Comparison of ENCODE assay signal across 8 cellular contexts in genomic region chr1:175188936-175189335, GRCh38. TPM values are rescaled to one million over a fixed set of nuclear protein-coding genes. Genes with fewer than 3 reads are reported as not detected.
DNase-seq lines count a peak whose midpoint lies in the region; ATAC-seq lines count a peak whose summit lies in the region.

No MANE protein-coding gene starts in this region.

- CTCF ChIA-PET in T-cell (lab: Charles Lee) = interaction anchor here (1.0 to 4.3 kb wide), 8 partner anchors 14 to 131 kb away, joined by 3 to 23 read pairs (median 5); no protein-coding TSS in a partner anchor

- peak overlapping the region; percentile 86 to 98 (median 96) for H3K4me3 Mint-ChIP-seq in T-cell
- H3K4me3 Mint-ChIP-seq in dendritic cell treated with granulocyte-macrophage colony-stimulating factor and Interleukin-4, amounts not matched to agents 40 ng/mL and 50 ng/mL, for 4 days = peak overlapping the region; percentile 59
- peak overlapping the region; percentile 91 for H3K4me3 Mint-ChIP-seq in stimulated activated naive CD8-positive, alpha-beta T cell treated with anti-CD3 and anti-CD28 coated beads, Interleukin-15, Interleukin-2, amounts not matched to agents 100 ng/mL and 50 ng/mL, for 24 hours

- H3K9me3 Mint-ChIP-seq in T-cell = no peaks in the 10 kb centered on the region
- H3K9me3 Mint-ChIP-seq in dendritic cell treated with granulocyte-macrophage colony-stimulating factor and Interleukin-4, amounts not matched to agents 40 ng/mL and 50 ng/mL, for 4 days = no peaks in the 10 kb centered on the region
- H3K9me3 Mint-ChIP-seq in stimulated activated naive CD8-positive, alpha-beta T cell treated with anti-CD3 and anti-CD28 coated beads, Interleukin-15, Interleukin-2, amounts not matched to agents 100 ng/mL and 50 ng/mL, for 24 hours = no peaks in the 10 kb centered on the region

- no peaks in the 10 kb centered on the region for H3K27me3 Mint-ChIP-seq in T-cell
- H3K27me3 Mint-ChIP-seq in dendritic cell treated with granulocyte-macrophage colony-stimulating factor and Interleukin-4, amounts not matched to agents 40 ng/mL and 50 ng/mL, for 4 days = no peaks in the 10 kb centered on the region
- H3K27me3 Mint-ChIP-seq in stimulated activated naive CD8-positive, alpha-beta T cell treated with anti-CD3 and anti-CD28 coated beads, Interleukin-15, Interleukin-2, amounts not matched to agents 100 ng/mL and 50 ng/mL, for 24 hours = no peaks in the 10 kb centered on the region

- peak in 33 of 34 experiments; percentile 23 to 71 (median 49) for DNase-seq in T-cell
- no peak for DNase-seq in RKO (ENCODE audit: low spot score)
- DNase-seq in mucosa of gallbladder (ENCODE audit: low spot score) = no peak
- no peak for DNase-seq in C1 segment of cervical spinal cord (lab: John Stamatoyannopoulos, UW)

- peaks cover 48% of the 10 kb centered on the region for H3K36me3 Mint-ChIP-seq in T-cell
- peaks cover 63% of the 10 kb centered on the region for H3K36me3 Mint-ChIP-seq in dendritic cell treated with granulocyte-macrophage colony-stimulating factor and Interleukin-4, amounts not matched to agents 40 ng/mL and 50 ng/mL, for 4 days (ENCODE audit: low read depth)
- H3K36me3 Mint-ChIP-seq in stimulated activated naive CD8-positive, alpha-beta T cell treated with anti-CD3 and anti-CD28 coated beads, Interleukin-15, Interleukin-2, amounts not matched to agents 100 ng/mL and 50 ng/mL, for 24 hours (ENCODE audit: low read depth) = peaks cover 36% of the 10 kb centered on the region

- peak overlapping the region; percentile 88 to 95 for H3K27ac Mint-ChIP-seq in T-cell
- peak overlapping the region; percentile 83 for H3K27ac Mint-ChIP-seq in dendritic cell treated with granulocyte-macrophage colony-stimulating factor and Interleukin-4, amounts not matched to agents 40 ng/mL and 50 ng/mL, for 4 days
- peak overlapping the region; percentile 89 for H3K27ac Mint-ChIP-seq in stimulated activated naive CD8-positive, alpha-beta T cell treated with anti-CD3 and anti-CD28 coated beads, Interleukin-15, Interleukin-2, amounts not matched to agents 100 ng/mL and 50 ng/mL, for 24 hours

- intact Hi-C loops in dendritic cell treated with granulocyte-macrophage colony-stimulating factor and Interleukin-4, amounts not matched to agents 40 ng/mL and 50 ng/mL, for 4 days (cut with micrococcal nuclease) = no loop called here

- peaks cover 76 to 85% (median 84%) of the 10 kb centered on the region in 3 donors for H3K4me1 Mint-ChIP-seq in T-cell
- peaks cover 76% of the 10 kb centered on the region for H3K4me1 Mint-ChIP-seq in dendritic cell treated with granulocyte-macrophage colony-stimulating factor and Interleukin-4, amounts not matched to agents 40 ng/mL and 50 ng/mL, for 4 days (ENCODE audit: low read depth)
- peaks cover 74% of the 10 kb centered on the region for H3K4me1 Mint-ChIP-seq in stimulated activated naive CD8-positive, alpha-beta T cell treated with anti-CD3 and anti-CD28 coated beads, Interleukin-15, Interleukin-2, amounts not matched to agents 100 ng/mL and 50 ng/mL, for 24 hours (ENCODE audit: low read depth)

- ATAC-seq in GM18909 (IDR thresholded peaks at IDR 0.05; ENCODE audit: poor library complexity, unreplicated experiment) (peak; percentile 69), HG02981 (IDR thresholded peaks at IDR 0.05; ENCODE audit: unreplicated experiment) (peak; percentile 60), T-cell (replicated peaks in 1 of 4) (peak; percentile 63 to 76 (median 66))

- POLR2A ChIA-PET in T-cell (lab: Charles Lee) = interaction anchor here in 1 of 2 donors (0.6 to 1.6 kb wide), 2 partner anchors 19 to 907 kb away, joined by 3 read pairs; no protein-coding TSS in a partner anchor

RNA-seq across cellular contexts. Expression of gene KIAA0040, which starts 3.6 kb away (rescaled TPM):
- 10 to 100 TPM; 33.0 to 60.0 (median 50.5) TPM for total RNA-seq in T-cell
- total RNA-seq in mucosa of gallbladder = 16.1 TPM

Comparison
In these comparisons a context has a peak if more than half of its experiments do, and no peak if none do; other contexts are left out.
1. DNase-seq: peak in T-cell (33 of 34); none in RKO (single experiment), mucosa of gallbladder (single experiment) and C1 segment of cervical spinal cord (0 of 14).
2. Peak in every context shown above with its lines, with median percentiles within 50 percentile points of each other: ATAC-seq, H3K27ac Mint-ChIP-seq and H3K4me3 Mint-ChIP-seq.